Comparison of ENCODE assay signal across 10 cellular contexts in the genomic region with DNA sequence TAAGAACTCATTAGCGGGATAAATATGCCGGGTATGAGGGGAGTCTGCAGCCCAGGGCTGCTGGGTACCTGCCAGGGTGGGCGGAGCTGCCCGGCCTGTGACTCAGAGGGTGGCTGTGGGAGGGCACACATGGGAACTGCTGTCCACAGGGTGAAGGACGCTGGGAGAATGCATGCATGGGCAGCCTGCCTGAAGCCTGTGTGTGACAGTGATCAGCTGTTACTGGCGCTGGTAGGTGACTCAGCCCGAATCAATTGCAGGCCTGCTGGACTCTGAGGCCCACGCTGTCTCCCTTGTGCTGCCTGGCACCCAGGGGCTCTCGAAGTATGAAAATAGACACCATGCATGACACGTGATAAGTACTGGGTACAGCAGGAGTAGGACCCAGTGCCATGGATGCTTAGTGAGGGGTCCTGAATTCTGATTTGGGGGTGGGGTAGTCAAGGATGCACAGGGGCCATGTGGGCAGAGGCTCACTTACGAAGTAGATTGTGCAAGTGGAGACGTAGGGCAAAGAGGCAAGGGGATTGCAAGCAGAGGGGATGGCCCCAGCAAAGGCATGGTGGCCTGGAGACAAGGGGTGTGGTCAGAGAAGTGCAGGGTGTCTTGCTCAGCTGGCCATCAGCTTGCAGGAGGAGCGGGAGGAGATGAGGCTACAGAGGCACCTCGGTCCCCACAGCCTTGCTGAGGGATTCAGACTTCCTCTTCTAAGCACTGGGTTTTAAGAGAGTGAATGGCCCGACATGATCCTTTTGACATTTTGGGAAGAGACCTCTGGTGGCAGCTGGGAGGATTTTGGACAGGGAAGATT. TPM values are rescaled to one million over a fixed set of nuclear protein-coding genes. Genes with fewer than 3 reads are reported as not detected.
DNase-seq lines count a peak whose midpoint lies in the region; ATAC-seq and TF ChIP-seq lines count a peak whose summit lies in the region.
"Had no signal": no experiment of that assay in that cellular context is flagged by ENCODE, and none has a peak within 500 bp of the region (broad histone marks: within the 10 kb centered on the region; RNA-seq: fewer than 3 reads in every experiment).

No MANE protein-coding gene starts in this region.

- H3K9me2 ChIP-seq in OCI-LY7 (ENCODE audit: insufficient read depth, low read length), result no peaks in the 10 kb centered on the region

- no peaks in the 10 kb centered on the region for H3K36me3 Mint-ChIP-seq in activated CD8-positive, alpha-beta memory T cell treated with anti-CD3 and anti-CD28 coated beads, Interleukin-2, amount 10 ng/mL, durations not matched to agents 7 days and 5 days

- intact Hi-C loops in esophagus muscularis mucosa (cut with DNase I) (no loop called here), OCI-LY7 (cut with micrococcal nuclease; ENCODE audit: unreplicated experiment) (no loop called here)

- H3K4me3 Mint-ChIP-seq in activated CD8-positive, alpha-beta memory T cell treated with anti-CD3 and anti-CD28 coated beads, Interleukin-2, amount 10 ng/mL, durations not matched to agents 7 days and 5 days, result no peak overlapping the region

- TF ChIP-seq CTCF in RWPE1 (conservative IDR thresholded peaks at IDR 0.05; ENCODE audit: low read depth) (no peak), esophagus muscularis mucosa (IDR thresholded peaks at IDR 0.05) (no peak), OCI-LY7 (conservative IDR thresholded peaks at IDR 0.05; ENCODE audit: low read length) (no peak)

- H3K27ac ChIP-seq in RWPE1 (peak overlapping the region; percentile 67), esophagus muscularis mucosa (replicated peaks in 1 of 4) (peak overlapping the region; percentile 53 to 66 (median 60)), muscle layer of duodenum (ENCODE audit: low read length) (peak overlapping the region; percentile 7), OCI-LY7 (ENCODE audit: low read depth, low read length, poor library complexity, severe bottlenecking) (no peak overlapping the region)
- H3K27ac ChIP-seq: BLaER1 had no signal

- H3K4me1 Mint-ChIP-seq in activated CD8-positive, alpha-beta memory T cell treated with anti-CD3 and anti-CD28 coated beads, Interleukin-2, amount 10 ng/mL, durations not matched to agents 7 days and 5 days, result peaks cover 6% of the 10 kb centered on the region

- CTCF ChIA-PET in RWPE1 (lab: Yijun Ruan, JAX) (interaction anchor here (0.6 to 1.9 kb wide), 5 partner anchors 9 to 1090 kb away, joined by 3 to 12 read pairs (median 3); a partner anchor contains a TSS), OCI-LY7 (lab: Charles Lee; ENCODE audit: unreplicated experiment) (no interaction called here)
- CTCF ChIA-PET in activated CD8-positive, alpha-beta memory T cell treated with anti-CD3 and anti-CD28 coated beads, Interleukin-2, amount 10 ng/mL, durations not matched to agents 7 days and 5 days (lab: Charles Lee), result no interaction called here

- no peaks in the 10 kb centered on the region for H3K27me3 ChIP-seq in esophagus muscularis mucosa
- H3K27me3 ChIP-seq in muscle layer of duodenum (ENCODE audit: low read depth, low read length), result no peaks in the 10 kb centered on the region
- H3K27me3 ChIP-seq: BLaER1 had no signal

- H4K20me1 ChIP-seq in OCI-LY7 (ENCODE audit: insufficient read depth, low read length), result no peaks in the 10 kb centered on the region
- H4K20me1 ChIP-seq: BLaER1 had no signal

- no peak overlapping the region for H3K4me3 ChIP-seq in esophagus muscularis mucosa
- no peak overlapping the region for H3K4me3 ChIP-seq in muscle layer of duodenum (ENCODE audit: low read depth in 1 of 2, low read length in 2 of 2)
- H3K4me3 ChIP-seq in OCI-LY7 (ENCODE audit: low read depth, low read length, poor library complexity, severe bottlenecking), result no peak overlapping the region
- H3K4me3 ChIP-seq: BLaER1 had no signal

- peak; percentile 29 for DNase-seq in DMS153 (lab: John Stamatoyannopoulos, UW)
- DNase-seq in DMS153 treated with DMSO at 0.1 percent for 48 hours (lab: John Stamatoyannopoulos, UW; ENCODE audit: unreplicated experiment), result no peak
- peak; percentile 75 for DNase-seq in RWPE1 (ENCODE audit: low spot score)
- DNase-seq in esophagus muscularis mucosa (ENCODE audit: extremely low spot score), result peak; percentile 95
- DNase-seq in OCI-LY7 (ENCODE audit: low spot score), result no peak
- no peak for DNase-seq in activated CD8-positive, alpha-beta memory T cell treated with anti-CD3 and anti-CD28 coated beads, Interleukin-2, amount 10 ng/mL, durations not matched to agents 7 days and 5 days

- BruUV-seq in OCI-LY7 (replicated peaks; lab: Mats Ljungman, UMichigan), result no TSS peak

- POLR2A ChIA-PET in RWPE1 (lab: Yijun Ruan, JAX; ENCODE audit: low non-redundant PET), result no interaction called here
- POLR2A ChIA-PET in OCI-LY7 (lab: Charles Lee), result interaction anchor here (0.7 kb wide), 1 partner anchor 362 kb away, joined by 3 read pairs; no protein-coding TSS in a partner anchor

- no peaks in the 10 kb centered on the region for H3K9me3 Mint-ChIP-seq in activated CD8-positive, alpha-beta memory T cell treated with anti-CD3 and anti-CD28 coated beads, Interleukin-2, amount 10 ng/mL, durations not matched to agents 7 days and 5 days (ENCODE audit: low read depth)

- no peaks in the 10 kb centered on the region for H3K79me2 ChIP-seq in OCI-LY7 (ENCODE audit: insufficient read depth, low read depth, low read length)

- H3K9me3 ChIP-seq in esophagus muscularis mucosa (no peaks in the 10 kb centered on the region), muscle layer of duodenum (ENCODE audit: control insufficient read depth in 1 of 2, low read length in 2 of 2) (no peaks in the 10 kb centered on the region), OCI-LY7 (ENCODE audit: low read length) (no peaks in the 10 kb centered on the region)
- H3K9me3 ChIP-seq: BLaER1 had no signal

- H3K4me2 ChIP-seq in OCI-LY7 (ENCODE audit: low read length), result no peak overlapping the region
- H3K4me2 ChIP-seq: BLaER1 had no signal

- no peak for ATAC-seq in activated CD8-positive, alpha-beta memory T cell treated with anti-CD3 and anti-CD28 coated beads, Interleukin-2, amount 10 ng/mL, durations not matched to agents 7 days and 5 days
- ATAC-seq in GM18517 (IDR thresholded peaks at IDR 0.05; ENCODE audit: unreplicated experiment), result no peak

- no peak for TF ChIP-seq EP300 in esophagus muscularis mucosa (IDR thresholded peaks at IDR 0.05)

- H3K36me3 ChIP-seq in esophagus muscularis mucosa, result no peaks in the 10 kb centered on the region
- no peaks in the 10 kb centered on the region for H3K36me3 ChIP-seq in muscle layer of duodenum (ENCODE audit: control insufficient read depth in 1 of 2, insufficient read depth in 2 of 2, low read length in 2 of 2)
- H3K36me3 ChIP-seq in OCI-LY7 (ENCODE audit: insufficient read depth, low read length), result no peaks in the 10 kb centered on the region
- H3K36me3 ChIP-seq: BLaER1 had no signal

- no peak overlapping the region for H2AFZ ChIP-seq in OCI-LY7 (ENCODE audit: low read length)

- peaks cover 22 to 32% (median 29%) of the 10 kb centered on the region in 4 donors for H3K4me1 ChIP-seq in esophagus muscularis mucosa
- peaks cover 3 to 18% of the 10 kb centered on the region in 2 donors for H3K4me1 ChIP-seq in muscle layer of duodenum (ENCODE audit: control insufficient read depth in 1 of 2, insufficient read depth in 2 of 2, low read length in 2 of 2)
- no peaks in the 10 kb centered on the region for H3K4me1 ChIP-seq in OCI-LY7 (ENCODE audit: insufficient read depth, low read length, poor library complexity, severe bottlenecking)

- TF ChIP-seq POLR2A in esophagus muscularis mucosa (IDR thresholded peaks at IDR 0.05; ENCODE audit: low read depth), result no peak

- WGBS in esophagus muscularis mucosa, result 45% methylated on average over 13 of the region's 15 CpGs

- no peak overlapping the region for H3K27ac Mint-ChIP-seq in activated CD8-positive, alpha-beta memory T cell treated with anti-CD3 and anti-CD28 coated beads, Interleukin-2, amount 10 ng/mL, durations not matched to agents 7 days and 5 days

- peaks cover 2% of the 10 kb centered on the region for H3K27me3 Mint-ChIP-seq in activated CD8-positive, alpha-beta memory T cell treated with anti-CD3 and anti-CD28 coated beads, Interleukin-2, amount 10 ng/mL, durations not matched to agents 7 days and 5 days

RNA-seq across cellular contexts. Expression of a gene that starts 36.5 kb away (rescaled TPM):
- total RNA-seq in esophagus muscularis mucosa, result under 1 TPM; 0.13 to 0.83 (median 0.43) TPM
- total RNA-seq in OCI-LY7 (2014; rRNA removed; shearing (Covaris generic)), result 0.05 and 0.06 TPM in 2 replicates
- total RNA-seq in OCI-LY7 (2022), result 0.17 TPM in 1 of 2 replicates, not detected in the other
- under 1 TPM in 1 of 2 experiments, not detected in 1; 0.21 TPM for total RNA-seq in activated CD8-positive, alpha-beta memory T cell treated with anti-CD3 and anti-CD28 coated beads, Interleukin-2, amount 10 ng/mL, durations not matched to agents 7 days and 5 days
- total RNA-seq: T-helper 1 cell treated with Interleukin-12 subunit alpha and Interleukin-12 subunit beta and Interleukin-4 antibody, amounts not matched to agents 30 ng/mL and 1 ng/mL, for 36 hours had no signal

Comparison
In these comparisons a context has a peak if more than half of its experiments do, and no peak if none do; other contexts are left out.
1. DNase-seq: peak in DMS153 (single experiment), RWPE1 (single experiment) and esophagus muscularis mucosa (single experiment); none in DMS153 treated with DMSO at 0.1 percent for 48 hours (single experiment), OCI-LY7 (single experiment) and activated CD8-positive, alpha-beta memory T cell treated with anti-CD3 and anti-CD28 coated beads, Interleukin-2, amount 10 ng/mL, durations not matched to agents 7 days and 5 days (single experiment).